Comparison of ENCODE assay signal across 9 cellular contexts in the genomic region with DNA sequence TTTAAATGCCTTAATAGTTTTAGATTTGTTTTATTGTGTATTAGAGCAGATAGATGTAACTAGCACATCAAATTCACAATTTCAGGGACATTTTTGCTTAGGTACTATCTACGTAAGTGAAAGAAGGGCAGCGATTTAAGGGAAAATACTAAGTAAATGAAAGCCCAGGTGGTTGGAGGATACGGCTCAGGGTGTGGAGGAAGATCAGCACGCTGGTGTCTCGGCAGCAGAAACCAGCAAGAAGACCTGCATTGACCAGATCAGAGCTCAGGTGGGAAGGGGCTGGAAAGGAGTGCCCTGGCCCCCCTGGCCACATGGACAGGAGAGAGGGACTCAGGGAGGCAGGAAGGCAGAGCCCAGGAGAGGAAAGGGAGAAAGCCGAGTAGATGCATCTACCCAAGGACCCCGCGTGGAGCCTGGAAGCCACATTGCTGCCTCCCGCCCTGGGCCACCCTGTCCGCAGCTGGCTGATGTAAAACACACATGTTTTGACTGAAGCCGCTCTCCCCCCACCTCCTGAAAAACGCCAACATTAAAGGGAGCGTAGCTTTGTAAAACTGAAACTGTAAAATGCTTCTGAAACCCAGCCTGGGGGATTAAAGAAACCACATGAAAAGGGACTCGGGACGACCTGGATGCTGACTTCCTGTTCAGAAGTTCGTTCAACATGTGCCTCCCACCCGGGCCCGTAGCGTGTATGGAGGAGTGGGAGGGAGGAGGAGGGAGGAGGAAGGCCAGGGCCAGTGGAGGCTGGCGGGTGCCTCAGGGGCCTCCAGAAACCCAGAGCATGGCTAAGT.
DNase-seq lines count a peak whose midpoint lies in the region; ATAC-seq and TF ChIP-seq lines count a peak whose summit lies in the region.
"Had no signal": no experiment of that assay in that cellular context is flagged by ENCODE, and none has a peak within 500 bp of the region (broad histone marks: within the 10 kb centered on the region; RNA-seq: fewer than 3 reads in every experiment).

No MANE protein-coding gene starts in this region.

- no peaks in the 10 kb centered on the region for H3K9me3 ChIP-seq in sigmoid colon

- 24 to 62% methylated on average over 20 of the region's 20 CpGs for WGBS in sigmoid colon, 2 donors

- intact Hi-C loops in sigmoid colon (cut with DNase I), result loop anchor here (5.0 kb wide), 1 partner anchor 428 kb away; no protein-coding TSS in a partner anchor

- H3K4me3 ChIP-seq in sigmoid colon, result peak overlapping the region in 1 of 4 donors; percentile 11

- ATAC-seq in GM19043 (IDR thresholded peaks at IDR 0.05; ENCODE audit: low read depth, unreplicated experiment) (peak; percentile 52), HG03354 (IDR thresholded peaks at IDR 0.05; ENCODE audit: poor library complexity, severe bottlenecking, unreplicated experiment) (peak; percentile 76)

- H3K36me3 ChIP-seq in sigmoid colon, result no peaks in the 10 kb centered on the region

- H3K27ac ChIP-seq in sigmoid colon, result no peak overlapping the region

- TF ChIP-seq POLR2A in erythroblast (IDR thresholded peaks at IDR 0.05; ENCODE audit: low read length) (no peak), sigmoid colon (IDR thresholded peaks at IDR 0.05) (no peak)

- peaks cover 0 to 30% (median 17%) of the 10 kb centered on the region in 4 donors for H3K4me1 ChIP-seq in sigmoid colon

- DNase-seq in activated naive CD4-positive, alpha-beta T cell treated with anti-CD3 and anti-CD28 coated beads, Interleukin-2, amount 50 U/mL, for 16 hours, result peak; percentile 62
- peak; percentile 19 to 29 (median 23) for DNase-seq in stimulated activated CD4-positive, alpha-beta T cell treated with anti-CD3 and anti-CD28 coated beads, TNF-alpha, amount 100 ng/mL, for 4 hours (ENCODE audit: low read depth in 3 of 3)
- DNase-seq in erythroblast (lab: John Stamatoyannopoulos, UW) (no peak), SHP77 treated with DMSO at 0.1 percent for 48 hours (lab: John Stamatoyannopoulos, UW) (no peak), cortex of kidney (lab: John Stamatoyannopoulos, UW) (no peak), sigmoid colon (no peak)
- DNase-seq: dermis blood vessel endothelial cell had no signal

- peaks cover 0 to 4% (median 0%) of the 10 kb centered on the region in 3 donors for H3K27me3 ChIP-seq in sigmoid colon

- TF ChIP-seq CTCF in sigmoid colon (IDR thresholded peaks at IDR 0.05), result no peak

- TF ChIP-seq EP300 in sigmoid colon (IDR thresholded peaks at IDR 0.05), result no peak

Comparison
In these comparisons a context has a peak if more than half of its experiments do, and no peak if none do; other contexts are left out.
1. DNase-seq: peak in activated naive CD4-positive, alpha-beta T cell treated with anti-CD3 and anti-CD28 coated beads, Interleukin-2, amount 50 U/mL, for 16 hours (single experiment) and stimulated activated CD4-positive, alpha-beta T cell treated with anti-CD3 and anti-CD28 coated beads, TNF-alpha, amount 100 ng/mL, for 4 hours (3 of 3); none in erythroblast (0 of 2), SHP77 treated with DMSO at 0.1 percent for 48 hours (single experiment), cortex of kidney (single experiment) and sigmoid colon (single experiment).